8 cellular contexts compared by ENCODE assay signal in the genomic region with DNA sequence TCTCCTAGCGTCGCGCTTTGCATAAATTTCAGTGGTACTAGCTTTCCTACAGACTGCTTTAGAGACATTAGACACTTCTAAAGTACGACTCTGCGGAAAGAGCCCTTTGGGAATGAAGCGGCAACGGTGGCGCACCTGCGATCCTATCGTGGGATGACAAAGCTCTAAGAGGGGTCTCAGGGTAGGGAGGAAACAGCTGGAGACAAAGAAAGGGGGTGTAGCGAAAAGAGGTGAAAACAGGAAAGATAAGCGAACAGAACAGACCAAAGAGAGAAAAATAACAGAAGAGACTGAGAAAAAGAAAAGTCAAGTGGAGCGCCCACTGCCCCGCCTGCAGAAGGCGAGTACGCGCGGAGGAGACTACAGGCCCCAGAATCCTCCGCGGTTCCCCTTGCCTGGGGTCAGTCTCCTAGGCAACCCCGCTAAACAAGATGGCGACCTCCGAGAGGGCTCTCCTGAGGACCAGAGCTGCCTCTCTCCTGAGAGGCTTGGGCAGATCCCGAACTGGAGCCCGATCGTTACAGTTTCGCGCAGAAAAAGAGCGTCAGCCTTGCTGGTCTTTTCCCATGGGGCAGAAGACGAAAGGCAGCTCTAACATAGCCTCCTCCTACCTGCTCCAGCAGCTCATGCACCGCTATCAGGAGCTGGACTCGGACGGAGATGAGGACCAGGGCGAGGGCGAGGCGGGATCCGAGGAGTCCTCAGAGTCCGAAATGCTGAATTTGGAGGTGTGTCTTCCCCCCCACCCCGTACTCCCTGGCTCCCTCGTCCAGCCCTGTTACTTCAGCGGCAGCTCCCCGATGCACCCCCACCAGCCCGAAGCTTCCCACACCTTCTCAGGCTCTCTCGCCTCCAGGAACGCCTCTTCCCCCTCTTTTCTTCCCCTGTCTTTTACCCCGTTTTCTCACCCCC. TPM values are rescaled to one million over a fixed set of nuclear protein-coding genes. Genes with fewer than 3 reads are reported as not detected.
DNase-seq lines count a peak whose midpoint lies in the region; ATAC-seq and TF ChIP-seq lines count a peak whose summit lies in the region.

LRGUK (plus strand) TSS at position 404 of the 912 bp plus-strand sequence; CDS start at position 432, 28 bp downstream.

- H3K27ac Mint-ChIP-seq in Calu3 (ENCODE audit: unreplicated experiment), result peak within 1 kb of the TSS; percentile 48

- H3K27ac ChIP-seq in HUES48 (ENCODE audit: low read depth, low read length), result peak within 1 kb of the TSS; percentile 38
- H3K27ac ChIP-seq in epithelial cell of prostate, result no peak within 1 kb of the TSS

- no peaks in the 10 kb centered on the region for H3K9me3 Mint-ChIP-seq in Calu3 (ENCODE audit: low read depth, unreplicated experiment)

- H3K9me3 ChIP-seq in HUES48 (ENCODE audit: control insufficient read depth, insufficient read depth, low read length) (no peaks in the 10 kb centered on the region), NT2/D1 (ENCODE audit: insufficient read depth, low read length) (no peaks in the 10 kb centered on the region)

- H3K27me3 Mint-ChIP-seq in Calu3 (ENCODE audit: unreplicated experiment), result peaks cover 75% of the 10 kb centered on the region

- intact Hi-C loops in Calu3 (cut with micrococcal nuclease; ENCODE audit: unreplicated experiment), result no loop called here

- H3K4me3 Mint-ChIP-seq in Calu3 (ENCODE audit: low read depth, unreplicated experiment), result peak within 1 kb of the TSS; percentile 75

- no peak for TF ChIP-seq CTCF in Calu3 (IDR thresholded peaks at IDR 0.05; ENCODE audit: unreplicated experiment)

- H3K36me3 ChIP-seq in HUES48 (ENCODE audit: control insufficient read depth, insufficient read depth, low read length) (no peaks in the 10 kb centered on the region), NT2/D1 (ENCODE audit: insufficient read depth, insufficient read length, low read length) (no peaks in the 10 kb centered on the region)

- peak; percentile 100 for ATAC-seq in GM21515 (IDR thresholded peaks at IDR 0.05; ENCODE audit: unreplicated experiment)

- DNase-seq in Calu3 (peak; percentile 83), NT2/D1 (ENCODE audit: low read depth, low spot score) (peak; percentile 84), epithelial cell of prostate (ENCODE audit: low read depth, low spot score) (peak; percentile 6), middle frontal gyrus (ENCODE audit: extremely low spot score, low spot score) (peak; percentile 61)
- DNase-seq in activated CD8-positive, alpha-beta memory T cell treated with anti-CD3 and anti-CD28 coated beads, Interleukin-2, amount 50 U/mL, for 48 hours, result peak; percentile 85
- DNase-seq in stimulated activated CD8-positive, alpha-beta memory T cell treated with anti-CD3 and anti-CD28 coated beads, Interleukin-15, amount 100 ng/mL, for 24 hours (ENCODE audit: low read depth), result peak; percentile 29

- H3K36me3 Mint-ChIP-seq in Calu3 (ENCODE audit: insufficient read depth, unreplicated experiment), result peaks cover 13% of the 10 kb centered on the region

- no peak within 1 kb of the TSS for H3K9ac ChIP-seq in HUES48 (ENCODE audit: low read depth, low read length)
- peak within 1 kb of the TSS; percentile 70 for H3K9ac ChIP-seq in NT2/D1 (ENCODE audit: insufficient read length, low read depth)

- peaks cover 38% of the 10 kb centered on the region for H3K4me1 ChIP-seq in HUES48 (ENCODE audit: control insufficient read depth, insufficient read depth, low read length)
- H3K4me1 ChIP-seq in NT2/D1 (ENCODE audit: insufficient read depth, insufficient read length), result no peaks in the 10 kb centered on the region

- H3K4me1 Mint-ChIP-seq in Calu3 (ENCODE audit: low read depth, unreplicated experiment), result peaks cover 21% of the 10 kb centered on the region

- 0 out of 2 replicates have a peak, but pooled peaks cover 3% of the 10 kb centered on the region for H3K27me3 ChIP-seq in HUES48 (ENCODE audit: control insufficient read depth, insufficient read depth, low read length)
- peaks cover 8% of the 10 kb centered on the region for H3K27me3 ChIP-seq in NT2/D1 (ENCODE audit: insufficient read depth, insufficient read length)

- peak within 1 kb of the TSS; percentile 89 for H3K4me3 ChIP-seq in HUES48 (ENCODE audit: low read depth, low read length)
- peak within 1 kb of the TSS; percentile 64 for H3K4me3 ChIP-seq in NT2/D1 (ENCODE audit: insufficient read length, low read depth)

- no TSS peak for BruUV-seq in Calu3 (replicated peaks; lab: Mats Ljungman, UMichigan)

- CTCF ChIA-PET in Calu3 (lab: Charles Lee), result interaction anchor here (0.7 to 1.9 kb wide), 2 partner anchors 14 to 44 kb away, joined by 5 to 11 read pairs; no protein-coding TSS in a partner anchor

RNA-seq across cellular contexts. Expression of gene LRGUK, which starts in this region (rescaled TPM):
- 0.52 and 0.56 TPM in 2 replicates for total RNA-seq in Calu3 (2022)

Comparison
In these comparisons a context has a peak if more than half of its experiments do, and no peak if none do; other contexts are left out.
1. Peak in DNase-seq in Calu3; RNA of the gene not detected or under 1 TPM.
2. DNase-seq: peak in every context shown above with its lines; median percentile 85 in activated CD8-positive, alpha-beta memory T cell treated with anti-CD3 and anti-CD28 coated beads, Interleukin-2, amount 50 U/mL, for 48 hours; 84 in NT2/D1; 83 in Calu3; 61 in middle frontal gyrus; 29 in stimulated activated CD8-positive, alpha-beta memory T cell treated with anti-CD3 and anti-CD28 coated beads, Interleukin-15, amount 100 ng/mL, for 24 hours; 6 in epithelial cell of prostate.